In the genomic region with DNA sequence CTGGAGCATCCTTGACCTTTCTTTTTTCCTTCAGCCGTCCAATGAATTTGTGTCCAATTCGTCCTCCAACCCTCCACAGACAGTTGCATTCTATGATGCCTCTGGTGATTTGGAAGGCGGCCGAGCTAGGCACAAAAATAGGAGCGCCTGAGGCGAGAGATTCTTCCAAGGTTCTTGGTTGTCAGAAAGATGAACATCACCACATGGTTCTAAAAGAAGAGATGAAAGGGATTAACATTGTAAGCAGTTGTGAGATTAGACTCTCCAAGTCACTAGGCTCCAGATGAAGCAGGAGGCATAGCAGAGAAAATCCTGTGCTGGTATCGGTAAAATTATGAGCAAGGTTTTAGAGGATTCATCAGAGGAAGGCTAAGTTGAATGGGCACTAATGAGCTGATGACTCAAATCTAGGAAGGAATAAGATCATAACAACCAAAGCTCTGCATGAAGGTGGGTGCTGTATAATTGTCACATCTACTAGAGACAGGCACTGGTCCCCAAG, we compare ENCODE assay signal across 9 cellular contexts.
A peak's percentile ranks its signal among the peaks of the same experiment; 100 is the strongest.
DNase-seq lines count a peak whose midpoint lies in the region; ATAC-seq lines count a peak whose summit lies in the region.
"Had no signal": no experiment of that assay in that cellular context is flagged by ENCODE, and none has a peak within 500 bp of the region (broad histone marks: within the 10 kb centered on the region; RNA-seq: fewer than 3 reads in every experiment).

No MANE protein-coding gene starts in this region.

- intact Hi-C loops in activated CD4-positive, alpha-beta T cell treated with anti-CD3 and anti-CD28 coated beads, Interleukin-2, amount 10 ng/mL, durations not matched to agents 24 days and 14 days (cut with micrococcal nuclease) = loop anchor here (2.0 to 5.0 kb wide), 4 partner anchors 90 to 384 kb away; no protein-coding TSS in a partner anchor

- H3K9me3 ChIP-seq in mononuclear cell (ENCODE audit: low read depth, low read length) = no peaks in the 10 kb centered on the region

- no peak for ATAC-seq in HG03025 (IDR thresholded peaks at IDR 0.05; ENCODE audit: low FRiP score, unreplicated experiment)

- peak overlapping the region; percentile 3 for H3K4me3 ChIP-seq in mononuclear cell (ENCODE audit: low read length)

- H3K9me3 Mint-ChIP-seq in activated CD4-positive, alpha-beta T cell treated with anti-CD3 and anti-CD28 coated beads, Interleukin-2, amount 10 ng/mL, durations not matched to agents 24 days and 14 days = no peaks in the 10 kb centered on the region
- H3K9me3 Mint-ChIP-seq: activated naive CD8-positive, alpha-beta T cell treated with anti-CD3 and anti-CD28 coated beads, Interleukin-2, amount 10 ng/mL, durations not matched to agents 7 days and 5 days had no signal

- peaks cover 6% of the 10 kb centered on the region for H3K4me1 ChIP-seq in mononuclear cell (ENCODE audit: insufficient read depth, low read length)

- H3K27ac Mint-ChIP-seq in activated CD4-positive, alpha-beta T cell treated with anti-CD3 and anti-CD28 coated beads, Interleukin-2, amount 10 ng/mL, durations not matched to agents 24 days and 14 days = peak overlapping the region; percentile 59
- H3K27ac Mint-ChIP-seq: activated naive CD8-positive, alpha-beta T cell treated with anti-CD3 and anti-CD28 coated beads, Interleukin-2, amount 10 ng/mL, durations not matched to agents 7 days and 5 days had no signal

- H3K36me3 Mint-ChIP-seq in activated CD4-positive, alpha-beta T cell treated with anti-CD3 and anti-CD28 coated beads, Interleukin-2, amount 10 ng/mL, durations not matched to agents 24 days and 14 days (ENCODE audit: low read depth) = no peaks in the 10 kb centered on the region
- H3K36me3 Mint-ChIP-seq: activated naive CD8-positive, alpha-beta T cell treated with anti-CD3 and anti-CD28 coated beads, Interleukin-2, amount 10 ng/mL, durations not matched to agents 7 days and 5 days had no signal

- peaks cover 2% of the 10 kb centered on the region for H3K27me3 Mint-ChIP-seq in activated CD4-positive, alpha-beta T cell treated with anti-CD3 and anti-CD28 coated beads, Interleukin-2, amount 10 ng/mL, durations not matched to agents 24 days and 14 days
- H3K27me3 Mint-ChIP-seq: activated naive CD8-positive, alpha-beta T cell treated with anti-CD3 and anti-CD28 coated beads, Interleukin-2, amount 10 ng/mL, durations not matched to agents 7 days and 5 days had no signal

- H3K27me3 ChIP-seq in mononuclear cell (ENCODE audit: insufficient read depth, low read length) = no peaks in the 10 kb centered on the region

- H3K4me1 Mint-ChIP-seq in activated CD4-positive, alpha-beta T cell treated with anti-CD3 and anti-CD28 coated beads, Interleukin-2, amount 10 ng/mL, durations not matched to agents 24 days and 14 days = peaks cover 40% of the 10 kb centered on the region

- H3K4me3 Mint-ChIP-seq in activated CD4-positive, alpha-beta T cell treated with anti-CD3 and anti-CD28 coated beads, Interleukin-2, amount 10 ng/mL, durations not matched to agents 24 days and 14 days = peak overlapping the region; percentile 15
- H3K4me3 Mint-ChIP-seq: activated naive CD8-positive, alpha-beta T cell treated with anti-CD3 and anti-CD28 coated beads, Interleukin-2, amount 10 ng/mL, durations not matched to agents 7 days and 5 days had no signal

- no peak for DNase-seq in activated CD4-positive, alpha-beta T cell treated with anti-CD3 and anti-CD28 coated beads, Interleukin-2, amount 10 ng/mL, durations not matched to agents 24 days and 14 days
- no peak for DNase-seq in activated CD4-positive, alpha-beta T cell treated with anti-CD3 and anti-CD28 coated beads for 1 hour
- DNase-seq in cerebellar cortex (ENCODE audit: low spot score) = peak; percentile 55
- DNase-seq in superior temporal gyrus (ENCODE audit: extremely low spot score) = peak; percentile 43
- no peak for DNase-seq in dedifferentiated amniotic fluid mesenchymal stem cell (ENCODE audit: extremely low spot score)
- DNase-seq in activated gamma-delta T cell (lab: John Stamatoyannopoulos, UW) = no peak
- DNase-seq: activated naive CD8-positive, alpha-beta T cell treated with anti-CD3 and anti-CD28 coated beads, Interleukin-2, amount 10 ng/mL, durations not matched to agents 7 days and 5 days had no signal

Comparison
In these comparisons a context has a peak if more than half of its experiments do, and no peak if none do; other contexts are left out.
1. DNase-seq: peak in cerebellar cortex (single experiment) and superior temporal gyrus (single experiment); none in activated CD4-positive, alpha-beta T cell treated with anti-CD3 and anti-CD28 coated beads, Interleukin-2, amount 10 ng/mL, durations not matched to agents 24 days and 14 days (single experiment), activated CD4-positive, alpha-beta T cell treated with anti-CD3 and anti-CD28 coated beads for 1 hour (single experiment), dedifferentiated amniotic fluid mesenchymal stem cell (single experiment) and activated gamma-delta T cell (single experiment).